8 cellular contexts compared by ENCODE assay signal in the genomic region with DNA sequence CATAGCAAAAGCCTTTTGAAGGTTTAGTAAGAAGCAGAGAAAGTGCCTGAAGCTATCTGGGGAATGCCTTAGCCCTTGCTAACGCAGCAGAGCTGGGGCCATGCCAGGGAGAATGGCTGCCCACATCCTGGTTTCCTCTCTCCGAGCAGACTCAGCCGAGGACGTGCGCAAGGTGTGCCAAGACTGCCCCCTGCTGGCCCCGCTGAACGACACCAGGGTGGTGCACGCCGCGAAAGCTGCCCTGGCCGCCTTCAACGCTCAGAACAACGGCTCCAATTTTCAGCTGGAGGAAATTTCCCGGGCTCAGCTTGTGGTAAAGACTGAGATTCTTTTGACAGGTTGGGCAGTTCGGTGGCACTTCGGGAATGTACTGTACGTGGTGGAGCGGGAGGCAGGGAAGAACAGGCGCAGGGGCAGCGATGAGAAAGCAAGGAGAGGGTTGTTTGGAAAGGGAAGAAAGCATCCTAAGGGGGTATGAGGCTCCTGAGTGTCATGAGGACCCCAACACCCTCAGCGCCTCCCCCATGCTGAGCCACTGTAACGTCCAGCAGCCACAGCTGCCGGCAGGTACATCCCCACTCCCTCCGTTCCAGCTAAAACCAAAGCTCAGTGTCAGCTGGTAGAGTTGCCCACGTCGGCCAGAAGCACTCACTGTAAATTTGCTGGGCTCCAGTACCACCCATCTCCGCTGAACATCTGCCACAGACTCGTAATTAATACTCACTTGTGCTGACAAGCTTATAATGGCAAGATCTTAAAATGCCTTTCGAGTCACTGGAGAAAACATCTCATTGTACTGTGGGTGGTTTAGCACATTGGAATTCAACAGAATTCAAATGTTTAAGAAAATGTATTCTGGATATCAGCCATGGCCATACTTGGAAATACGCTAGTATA. TPM values are rescaled to one million over a fixed set of nuclear protein-coding genes. Genes with fewer than 3 reads are reported as not detected.
DNase-seq lines count a peak whose midpoint lies in the region; ATAC-seq and TF ChIP-seq lines count a peak whose summit lies in the region.

No MANE protein-coding gene starts in this region.

- H3K4me1 ChIP-seq in HEK293 (ENCODE audit: control insufficient read depth, insufficient read depth, low read length) (no peaks in the 10 kb centered on the region), osteoblast (ENCODE audit: insufficient read depth, low read length) (peaks cover 6% of the 10 kb centered on the region), thoracic aorta (ENCODE audit: control insufficient read depth in 1 of 2, low read depth in 2 of 2) (peaks cover 0 to 3% of the 10 kb centered on the region in 2 donors)

- H3K4me2 ChIP-seq in osteoblast (ENCODE audit: insufficient read depth, low read length) = peak overlapping the region; percentile 79

- H3K27me3 ChIP-seq in MG63 (peaks cover 7% of the 10 kb centered on the region; the same call in 1 of the 2 replicates), osteoblast (ENCODE audit: insufficient read depth, low read length) (peaks cover 30% of the 10 kb centered on the region), thoracic aorta (replicated peaks; ENCODE audit: insufficient read depth) (no peaks in the 10 kb centered on the region)

- DNase-seq in GF-D8 (lab: John Stamatoyannopoulos, UW) (peak; percentile 57), MG63 (peak; percentile 99), SIG-M5 treated with dmso at 0.1 percent for 504 hours (lab: John Stamatoyannopoulos, UW; ENCODE audit: unreplicated experiment) (peak; percentile 89), activated gamma-delta T cell (lab: John Stamatoyannopoulos, UW) (peak; percentile 49), foreskin melanocyte (peak; percentile 99), osteoblast (ENCODE audit: insufficient read length, low spot score, missing footprints) (peak; percentile 93), thoracic aorta (ENCODE audit: low spot score) (peak; percentile 71)

- H3K9me3 ChIP-seq in HEK293 (ENCODE audit: control insufficient read depth, insufficient read depth, low read depth, low read length) = no peaks in the 10 kb centered on the region
- H3K9me3 ChIP-seq in MG63 = no peaks in the 10 kb centered on the region
- no peaks in the 10 kb centered on the region for H3K9me3 ChIP-seq in osteoblast (ENCODE audit: low read depth, low read length)
- no peaks in the 10 kb centered on the region for H3K9me3 ChIP-seq in thoracic aorta

- H3K4me3 ChIP-seq in HEK293 (ENCODE audit: low read depth, low read length) (peak overlapping the region; percentile 4; the same call in 1 of the 2 replicates), MG63 (0 out of 2 replicates have a peak overlapping the region, but pooled peaks have one; percentile 14), osteoblast (ENCODE audit: insufficient read depth, low read length) (peak overlapping the region; percentile 59), thoracic aorta (peak overlapping the region; percentile 55)

- H3K27ac ChIP-seq in HEK293 (ENCODE audit: extremely low read depth, low read depth, low read length) (no peak overlapping the region), osteoblast (ENCODE audit: low read depth, low read length) (no peak overlapping the region), thoracic aorta (no peak overlapping the region)

- H3K36me3 ChIP-seq in HEK293 (ENCODE audit: control insufficient read depth in 2 of 2, insufficient read depth in 1 of 2, low read length in 2 of 2) = no peaks in the 10 kb centered on the region
- H3K36me3 ChIP-seq in MG63 = no peaks in the 10 kb centered on the region
- H3K36me3 ChIP-seq in osteoblast (ENCODE audit: insufficient read depth, low read length) = no peaks in the 10 kb centered on the region
- no peaks in the 10 kb centered on the region for H3K36me3 ChIP-seq in thoracic aorta

- H3K79me2 ChIP-seq in osteoblast (ENCODE audit: insufficient read depth, low read length) = no peaks in the 10 kb centered on the region

- H2AFZ ChIP-seq in osteoblast (ENCODE audit: low read length) = peak overlapping the region; percentile 86

- H4K20me1 ChIP-seq in osteoblast (ENCODE audit: insufficient read depth, low read length) = no peaks in the 10 kb centered on the region

- CTCF ChIA-PET in HEK293 (lab: Yijun Ruan, JAX) = interaction anchor here (0.6 to 5.7 kb wide), 39 partner anchors 9 to 1120 kb away, joined by 3 to 59 read pairs (median 5); partner anchors contain the start of genes CRYGS and HRG

- peak; percentile 74 for ATAC-seq in thoracic aorta (ENCODE audit: insufficient number of reproducible peaks, low FRiP score, low read depth)

- POLR2A ChIA-PET in HEK293 (lab: Yijun Ruan, JAX) = interaction anchor here (1.2 to 1.8 kb wide), 3 partner anchors 47 to 166 kb away, joined by 3 to 8 read pairs (median 8); partner anchors contain the start of genes DNAJB11, EIF4A2 and TBCCD1

- TF ChIP-seq CTCF in HEK293 (tag by site-specific recombination; IDR thresholded peaks at IDR 0.05) = peak; percentile 81
- TF ChIP-seq CTCF in osteoblast (IDR thresholded peaks at IDR 0.05; ENCODE audit: extremely low read depth, low read depth, low read length) = peak; percentile 95
- TF ChIP-seq CTCF in thoracic aorta (IDR thresholded peaks at IDR 0.05) = peak; percentile 86

TF ChIP-seq in HEK293, 187 proteins besides CTCF, POLR2A, EP300 and RAD21 (continues in another document):
- TF ChIP-seq ZNF335 (tag by site-specific recombination; conservative IDR thresholded peaks at IDR 0.05) = peak; percentile 84
- TF ChIP-seq ZSCAN30 (tag by site-specific recombination; IDR thresholded peaks at IDR 0.05) = peak; percentile 47; the same call in 1 of the 2 replicates
- peak; percentile 20 for TF ChIP-seq ZBTB26 (tag by site-specific recombination; optimal IDR thresholded peaks at IDR 0.05)
- peak; percentile 85 for TF ChIP-seq ZNF654 (tag by site-specific recombination; IDR thresholded peaks at IDR 0.05; ENCODE audit: low read depth)
- peak; percentile 83; the same call in 1 of the 2 replicates for TF ChIP-seq ZFP37 (tag by site-specific recombination; IDR thresholded peaks at IDR 0.05)
- 0 out of 2 replicates have a peak, but pooled peaks have one; percentile 33 for TF ChIP-seq ZNF629 (tag by site-specific recombination; IDR thresholded peaks at IDR 0.05)
- TF ChIP-seq ZNF223 (tag by site-specific recombination; IDR thresholded peaks at IDR 0.05) = peak; percentile 80
- TF ChIP-seq ZNF2 (tag by site-specific recombination; IDR thresholded peaks at IDR 0.05) = peak; percentile 69; the same call in 1 of the 2 replicates
- TF ChIP-seq ZBTB17 (tag by site-specific recombination; IDR thresholded peaks at IDR 0.05) = peak; percentile 60; the same call in 1 of the 2 replicates
- TF ChIP-seq ZNF776 (tag by site-specific recombination; IDR thresholded peaks at IDR 0.05; ENCODE audit: borderline replicate concordance) = no peak
- TF ChIP-seq ZNF473 (tag by site-specific recombination; IDR thresholded peaks at IDR 0.05) = no peak
- TF ChIP-seq, protein P1, sequence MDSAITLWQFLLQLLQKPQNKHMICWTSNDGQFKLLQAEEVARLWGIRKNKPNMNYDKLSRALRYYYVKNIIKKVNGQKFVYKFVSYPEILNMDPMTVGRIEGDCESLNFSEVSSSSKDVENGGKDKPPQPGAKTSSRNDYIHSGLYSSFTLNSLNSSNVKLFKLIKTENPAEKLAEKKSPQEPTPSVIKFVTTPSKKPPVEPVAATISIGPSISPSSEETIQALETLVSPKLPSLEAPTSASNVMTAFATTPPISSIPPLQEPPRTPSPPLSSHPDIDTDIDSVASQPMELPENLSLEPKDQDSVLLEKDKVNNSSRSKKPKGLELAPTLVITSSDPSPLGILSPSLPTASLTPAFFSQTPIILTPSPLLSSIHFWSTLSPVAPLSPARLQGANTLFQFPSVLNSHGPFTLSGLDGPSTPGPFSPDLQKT (IDR thresholded peaks at IDR 0.05; ENCODE audit: borderline replicate concordance, low read depth, low read length) = no peak
- peak; percentile 29; the same call in 1 of the 2 replicates for TF ChIP-seq ZNF501 (tag by site-specific recombination; IDR thresholded peaks at IDR 0.05)
- no peak for TF ChIP-seq TCF7L2 (IDR thresholded peaks at IDR 0.05; ENCODE audit: borderline replicate concordance, low read depth, low read length)
- TF ChIP-seq REPIN1 (tag by site-specific recombination; IDR thresholded peaks at IDR 0.05; ENCODE audit: low read depth) = no peak
- peak; percentile 86; the same call in 1 of the 2 replicates for TF ChIP-seq ZNF660 (tag by site-specific recombination; IDR thresholded peaks at IDR 0.05)
- no peak for TF ChIP-seq ZNF138 (tag by site-specific recombination; IDR thresholded peaks at IDR 0.05; ENCODE audit: borderline replicate concordance)
- no peak for TF ChIP-seq ZNF354C (tag by site-specific recombination; IDR thresholded peaks at IDR 0.05; ENCODE audit: borderline replicate concordance, low read depth)
- TF ChIP-seq TRIM28 (IDR thresholded peaks at IDR 0.05; ENCODE audit: borderline replicate concordance, low read length) = peak; percentile 58; the same call in 1 of the 2 replicates
- peak; percentile 81 for TF ChIP-seq PRDM1 (tag by site-specific recombination; IDR thresholded peaks at IDR 0.05)
- TF ChIP-seq GLIS2 (tag by site-specific recombination; IDR thresholded peaks at IDR 0.05) = peak; percentile 37; the same call in 1 of the 2 replicates

RNA-seq across cellular contexts. Expression of gene AHSG, which starts 4.4 kb away (rescaled TPM):
- total RNA-seq in MG63 (2014; rRNA removed; shearing (Covaris generic); ENCODE audit: low replicate concordance) = not detected in 2 replicates
- total RNA-seq in osteoblast = not detected in 2 replicates
- total RNA-seq in thoracic aorta = not detected

RNA-seq across cellular contexts. Expression of gene FETUB, which starts 22.9 kb away (rescaled TPM):
- total RNA-seq in MG63 (2014; rRNA removed; shearing (Covaris generic); ENCODE audit: low replicate concordance) = not detected in 2 replicates
- total RNA-seq in osteoblast (not detected in 2 replicates), thoracic aorta (not detected)

RNA-seq across cellular contexts. Expression of gene DNAJB11, which starts 46.8 kb away (rescaled TPM):
- total RNA-seq in MG63 (2014; rRNA removed; shearing (Covaris generic); ENCODE audit: low replicate concordance) = 63.1 and 86.8 TPM in 2 replicates
- total RNA-seq in osteoblast = 33.9 and 35.8 TPM in 2 replicates
- total RNA-seq in thoracic aorta = 10 to 100 TPM; 41.3 to 44.9 TPM

RNA-seq across cellular contexts. Expression of gene HRG, which starts 48.5 kb away (rescaled TPM):
- not detected in 2 replicates for total RNA-seq in MG63 (2014; rRNA removed; shearing (Covaris generic); ENCODE audit: low replicate concordance)
- not detected in 2 replicates for total RNA-seq in osteoblast
- not detected for total RNA-seq in thoracic aorta

RNA-seq across cellular contexts. Expression of gene TBCCD1, which starts 50.1 kb away (rescaled TPM):
- total RNA-seq in MG63 (2014; rRNA removed; shearing (Covaris generic); ENCODE audit: low replicate concordance) = 21.5 and 24.1 TPM in 2 replicates
- 15.6 and 20.0 TPM in 2 replicates for total RNA-seq in osteoblast
- 10 to 100 TPM; 10.2 to 25.8 TPM for total RNA-seq in thoracic aorta

Comparison
In these comparisons a context has a peak if more than half of its experiments do, and no peak if none do; other contexts are left out.
1. DNase-seq: peak in every context shown above with its lines; median percentile 99 in MG63; 99 in foreskin melanocyte; 93 in osteoblast; 89 in SIG-M5 treated with dmso at 0.1 percent for 504 hours; 71 in thoracic aorta; 57 in GF-D8; 49 in activated gamma-delta T cell.
2. H3K4me3 ChIP-seq: peak in every context shown above with its lines; median percentile 59 in osteoblast; 55 in thoracic aorta; 14 in MG63; 4 in HEK293.